Comparison of ENCODE assay signal across 13 cellular contexts in the genomic region with DNA sequence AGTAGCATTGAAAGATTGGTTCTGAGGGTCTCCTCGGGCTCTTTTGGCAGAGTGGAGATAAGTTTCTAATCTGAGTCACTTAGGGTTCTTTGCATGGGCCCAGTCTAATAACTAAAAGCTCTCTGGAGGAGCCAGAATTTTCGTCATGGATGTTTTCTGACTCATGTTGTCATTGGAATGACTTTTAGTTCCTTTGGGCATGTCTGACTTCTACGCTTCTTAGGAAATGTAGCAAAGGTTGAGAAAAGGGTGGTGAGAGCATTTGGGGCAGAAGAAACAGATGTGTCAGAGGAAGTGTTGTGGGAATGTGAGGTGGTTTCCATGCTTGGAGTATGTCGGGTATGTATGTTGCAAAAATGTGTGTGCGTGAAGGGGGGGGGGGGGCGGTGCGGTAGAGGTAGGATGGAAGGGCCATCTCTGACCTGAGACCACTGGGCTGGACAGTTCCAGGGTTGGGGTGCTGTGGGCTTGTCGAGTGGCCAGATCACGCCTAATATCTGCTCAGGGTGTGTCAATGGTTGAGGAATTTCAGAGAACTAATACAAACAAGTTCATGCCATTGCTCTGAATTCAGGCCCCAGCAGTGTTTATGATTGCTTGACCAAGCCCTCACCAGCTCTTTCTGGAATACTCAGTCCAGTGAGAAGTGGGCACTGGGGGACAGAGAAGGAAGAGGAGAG. TPM values are rescaled to one million over a fixed set of nuclear protein-coding genes. Genes with fewer than 3 reads are reported as not detected.
A peak's percentile ranks its signal among the peaks of the same experiment; 100 is the strongest.
DNase-seq lines count a peak whose midpoint lies in the region; ATAC-seq, FAIRE-seq and TF ChIP-seq lines count a peak whose summit lies in the region.
"Had no signal": no experiment of that assay in that cellular context is flagged by ENCODE, and none has a peak within 500 bp of the region (broad histone marks: within the 10 kb centered on the region; RNA-seq: fewer than 3 reads in every experiment).

No MANE protein-coding gene starts in this region.

- H3K27me3 ChIP-seq in bronchial epithelial cell (ENCODE audit: control insufficient read depth, insufficient read depth, low read length) = no peaks in the 10 kb centered on the region
- no peaks in the 10 kb centered on the region for H3K27me3 ChIP-seq in aorta (ENCODE audit: control insufficient read depth in 1 of 2, insufficient read depth in 2 of 2, low read length in 1 of 2)
- H3K27me3 ChIP-seq: colonic mucosa, spleen had no signal

- H3K9me3 ChIP-seq in aorta (ENCODE audit: control insufficient read depth, low read length) = no peaks in the 10 kb centered on the region
- H3K9me3 ChIP-seq: colonic mucosa, spleen had no signal

- no peak for TF ChIP-seq CTCF in bronchial epithelial cell (IDR thresholded peaks at IDR 0.05; ENCODE audit: insufficient read depth, low read length, severe bottlenecking)

- ATAC-seq in Right ventricle myocardium superior (ENCODE audit: poor library complexity) (peak; percentile 55), aorta (ENCODE audit: low FRiP score) (peak; percentile 60), GM21381 (IDR thresholded peaks at IDR 0.05; ENCODE audit: unreplicated experiment) (no peak)

- peak; percentile 62 for FAIRE-seq in bronchial epithelial cell (lab: Jason Lieb, UNC)

- intact Hi-C loops in Right ventricle myocardium superior (cut with DNase I) (no loop called here), cardiac septum (cut with DNase I) (no loop called here), aorta (cut with DNase I) (no loop called here)

- H3K36me3 ChIP-seq in bronchial epithelial cell (ENCODE audit: control insufficient read depth, insufficient read depth, low read length) (no peaks in the 10 kb centered on the region), aorta (ENCODE audit: control insufficient read depth in 1 of 2, insufficient read depth in 2 of 2, low read length in 1 of 2) (no peaks in the 10 kb centered on the region)
- H3K36me3 ChIP-seq: colonic mucosa, spleen had no signal

- no peak overlapping the region for H3K4me3 ChIP-seq in bronchial epithelial cell (ENCODE audit: low read depth, low read length)
- no peak overlapping the region for H3K4me3 ChIP-seq in aorta (ENCODE audit: low read length in 2 of 2)
- H3K4me3 ChIP-seq: colonic mucosa, spleen had no signal

- peak overlapping the region in 1 of 2 donors; percentile 92 for H3K27ac ChIP-seq in aorta (ENCODE audit: low read depth in 1 of 2, low read length in 2 of 2)
- H3K27ac ChIP-seq: colonic mucosa, KMS-11, spleen had no signal

- no peak for DNase-seq in Right ventricle myocardium superior
- DNase-seq in cardiac septum (ENCODE audit: low spot score) = no peak
- DNase-seq in bronchial epithelial cell (ENCODE audit: low read depth) = peak; percentile 97
- DNase-seq in islet precursor cell = peak; percentile 43
- no peak for DNase-seq in aorta
- DNase-seq in activated CD4-positive, alpha-beta T cell treated with anti-CD3 and anti-CD28 coated beads, Interleukin-2, amount 50 U/mL, for 4 hours = no peak
- DNase-seq in NCI-H2029 treated with DMSO at 0.1 percent for 48 hours (lab: John Stamatoyannopoulos, UW) = no peak
- DNase-seq: activated B cell treated with CpG ODN at 0.5 μM for 24 hours, colonic mucosa had no signal

- peaks cover 0 to 6% of the 10 kb centered on the region in 2 donors for H3K4me1 ChIP-seq in aorta (ENCODE audit: control insufficient read depth in 1 of 2, insufficient read depth in 2 of 2, low read length in 2 of 2)
- H3K4me1 ChIP-seq: colonic mucosa, spleen had no signal

- WGBS in aorta, 2 donors = 40 to 46% methylated on average over 8 to 9 of the region's 9 CpGs

RNA-seq across cellular contexts. Expression of gene KLHL29, which starts 26.9 kb away (rescaled TPM):
- 0.65 TPM for total RNA-seq in Right ventricle myocardium superior
- 1.6 TPM for total RNA-seq in cardiac septum
- total RNA-seq in bronchial epithelial cell = 5.0 and 11.6 TPM in 2 replicates
- 10 to 100 TPM; 11.4 to 13.4 TPM for total RNA-seq in aorta
- 1 to 10 TPM in 1 of 2 donors, under 1 TPM in 1; 0.75 to 4.9 TPM for polyA plus RNA-seq in aorta
- total RNA-seq: G401 had no signal

Comparison
In these comparisons a context has a peak if more than half of its experiments do, and no peak if none do; other contexts are left out.
1. DNase-seq: peak in bronchial epithelial cell (single experiment) and islet precursor cell (single experiment); none in Right ventricle myocardium superior (single experiment), cardiac septum (single experiment), aorta (0 of 2), activated CD4-positive, alpha-beta T cell treated with anti-CD3 and anti-CD28 coated beads, Interleukin-2, amount 50 U/mL, for 4 hours (0 of 2) and NCI-H2029 treated with DMSO at 0.1 percent for 48 hours (single experiment).